ENCODE assay signal across 8 cellular contexts in the genomic region with DNA sequence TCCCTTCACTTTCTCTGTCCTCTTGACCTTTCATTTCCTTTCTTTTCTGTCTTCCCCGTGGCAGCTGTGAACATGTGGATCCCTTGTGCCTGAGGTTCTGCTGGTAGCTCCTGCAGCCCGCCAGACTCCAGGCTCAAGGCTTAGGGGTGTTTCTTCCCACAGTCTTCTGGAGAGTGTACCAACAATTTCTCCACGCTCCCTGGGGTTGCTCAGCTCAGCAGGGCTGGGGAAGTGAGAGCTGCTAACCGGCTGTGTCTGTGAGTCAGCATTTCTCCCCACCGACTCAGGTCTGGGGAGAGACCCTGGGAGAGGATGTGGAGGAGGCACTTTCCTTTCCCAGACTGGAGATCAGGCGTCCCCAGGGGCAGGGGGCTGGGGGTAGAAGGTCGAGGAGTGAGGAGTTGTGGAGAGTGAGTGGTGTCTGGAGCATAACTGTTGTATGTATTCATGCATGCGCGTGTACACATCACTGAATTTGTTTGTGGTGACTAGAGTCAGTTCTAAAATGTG.
A peak's percentile ranks its signal among the peaks of the same experiment; 100 is the strongest.
DNase-seq lines count a peak whose midpoint lies in the region; ATAC-seq and TF ChIP-seq lines count a peak whose summit lies in the region.

No MANE protein-coding gene starts in this region.

- peak; percentile 91 to 95 for ATAC-seq in left cardiac atrium

- H3K9me2 ChIP-seq in DOHH2 (replicated peaks; ENCODE audit: control insufficient read depth, low read length) = no peaks in the 10 kb centered on the region

- no peaks in the 10 kb centered on the region for H3F3A ChIP-seq in DOHH2 (ENCODE audit: control insufficient read depth, insufficient read depth)

- no peaks in the 10 kb centered on the region for H3K79me2 ChIP-seq in DOHH2 (ENCODE audit: control insufficient read depth, low read length)

- peak overlapping the region; percentile 65 for H3K4me3 ChIP-seq in DOHH2 (ENCODE audit: low read length)
- H3K4me3 ChIP-seq in HUES64 (ENCODE audit: low read length) = no peak overlapping the region
- peak overlapping the region; percentile 27 for H3K4me3 ChIP-seq in retinal pigment epithelial cell (ENCODE audit: low read length)

- H3K36me3 ChIP-seq in DOHH2 (ENCODE audit: control insufficient read depth, low read length) (no peaks in the 10 kb centered on the region), HUES64 (ENCODE audit: insufficient read depth, low read length) (no peaks in the 10 kb centered on the region)

- peak overlapping the region; percentile 70 for H3K4me2 ChIP-seq in DOHH2 (ENCODE audit: low read length)

- peaks cover 17% of the 10 kb centered on the region for H3K4me1 ChIP-seq in DOHH2 (ENCODE audit: control insufficient read depth, low read length)
- peaks cover 14% of the 10 kb centered on the region for H3K4me1 ChIP-seq in HUES64 (ENCODE audit: insufficient read depth, low read length)

- intact Hi-C loops in left cardiac atrium (cut with DNase I) = no loop called here

- H3K27me3 ChIP-seq in DOHH2 (ENCODE audit: control insufficient read depth, low read length) = no peaks in the 10 kb centered on the region
- no peaks in the 10 kb centered on the region for H3K27me3 ChIP-seq in HUES64 (ENCODE audit: insufficient read depth, low read length)

- DNase-seq in left cardiac atrium = peak; percentile 50
- peak; percentile 59 for DNase-seq in retinal pigment epithelial cell (ENCODE audit: low read depth)
- DNase-seq in pons (ENCODE audit: low spot score) = no peak
- no peak for DNase-seq in D341Med (ENCODE audit: low spot score)
- DNase-seq in cerebellar nuclear complex (lab: John Stamatoyannopoulos, UW) = no peak

- H3K27ac ChIP-seq in DOHH2 (ENCODE audit: low read depth, low read length) (no peak overlapping the region), HUES64 (ENCODE audit: low read depth, low read length) (peak overlapping the region; percentile 6; the same call in 1 of the 2 replicates), VCaP (peak overlapping the region; percentile 27; the same call in 1 of the 2 replicates)

- TF ChIP-seq CTCF in DOHH2 (IDR thresholded peaks at IDR 0.05; ENCODE audit: low read depth, low read length, poor library complexity, severe bottlenecking) (no peak), VCaP (conservative IDR thresholded peaks at IDR 0.05) (no peak), retinal pigment epithelial cell (conservative IDR thresholded peaks at IDR 0.05; ENCODE audit: low read depth, low read length) (no peak)

- WGBS in HUES64 = 32% methylated on average over 9 of the region's 9 CpGs

- H3K9me3 ChIP-seq in DOHH2 (ENCODE audit: control insufficient read depth, insufficient read depth, low read length) (peaks cover 10% of the 10 kb centered on the region; the same call in 1 of the 2 replicates), HUES64 (ENCODE audit: insufficient read depth, low read depth, low read length) (peaks cover 11% of the 10 kb centered on the region)

- no peaks in the 10 kb centered on the region for H4K20me1 ChIP-seq in DOHH2 (ENCODE audit: control insufficient read depth, insufficient read depth, low read depth, low read length)

- H3K9ac ChIP-seq in HUES64 (ENCODE audit: low read depth, low read length) = peak overlapping the region; percentile 11; the same call in 1 of the 2 replicates

Comparison
In these comparisons a context has a peak if more than half of its experiments do, and no peak if none do; other contexts are left out.
1. DNase-seq: peak in left cardiac atrium (single experiment) and retinal pigment epithelial cell (single experiment); none in pons (single experiment), D341Med (single experiment) and cerebellar nuclear complex (0 of 2).